Comparison of ENCODE assay signal across 1 cellular context in genomic region chr22:17906978-17907730, GRCh38.
TF ChIP-seq lines count a peak whose summit lies in the region.

No MANE protein-coding gene starts in this region.

TF ChIP-seq in IMR-90, 13 proteins besides CTCF, POLR2A, EP300 and RAD21:
- no peak for TF ChIP-seq USF2 (IDR thresholded peaks at IDR 0.05; ENCODE audit: low read depth, low read length)
- TF ChIP-seq MAFK (IDR thresholded peaks at IDR 0.05; ENCODE audit: low read depth, low read length), result no peak
- no peak for TF ChIP-seq ELK1 (IDR thresholded peaks at IDR 0.05; ENCODE audit: borderline replicate concordance, low read depth, low read length)
TF ChIP-seq in IMR-90: peak in this region for 0.
